In genomic region chr14:22303589-22304195, GRCh38 we compare ENCODE assay signal across 9 cellular contexts.
DNase-seq lines count a peak whose midpoint lies in the region; ATAC-seq, FAIRE-seq and TF ChIP-seq lines count a peak whose summit lies in the region.
"Had no signal": no experiment of that assay in that cellular context is flagged by ENCODE, and none has a peak within 500 bp of the region (broad histone marks: within the 10 kb centered on the region; RNA-seq: fewer than 3 reads in every experiment).

No MANE protein-coding gene starts in this region.

- H3K4me3 ChIP-seq in fibroblast of lung (replicated peaks in 1 of 4; ENCODE audit: control extremely low read depth in 1 of 4, insufficient read depth in 1 of 4, low read depth in 3 of 4, low read length in 4 of 4) (no peak overlapping the region), uterus (no peak overlapping the region)

- intact Hi-C loops in natural killer cell (cut with micrococcal nuclease): no loop called here
- intact Hi-C loops in uterus (cut with DNase I; ENCODE audit: low total_unique reads): no loop called here

- no peaks in the 10 kb centered on the region for H3K36me3 Mint-ChIP-seq in natural killer cell
- H3K36me3 Mint-ChIP-seq in natural killer cell treated with Interleukin-12 subunit alpha and Interleukin-12 subunit beta and Interleukin-15 and Interleukin-18, amount 100 ng/mL, for 72 hours: no peaks in the 10 kb centered on the region

- no peak for DNase-seq in natural killer cell
- DNase-seq in natural killer cell treated with Interleukin-12 subunit alpha and Interleukin-12 subunit beta and Interleukin-15 and Interleukin-18, amount 100 ng/mL, for 72 hours (ENCODE audit: low spot score): no peak
- DNase-seq in RCC 7860 (ENCODE audit: low spot score): no peak
- peak; percentile 14 to 30 for DNase-seq in fibroblast of lung (ENCODE audit: low read depth in 2 of 2)
- no peak for DNase-seq in uterus
- DNase-seq: stimulated activated CD4-positive, alpha-beta T cell treated with anti-CD3 and anti-CD28 coated beads, Interleukin-4, amount 100 ng/mL, for 4 hours had no signal

- H2AFZ ChIP-seq in fibroblast of lung (ENCODE audit: low read length): no peak overlapping the region

- peak; percentile 8 for FAIRE-seq in RCC 7860 (lab: Jason Lieb, UNC)

- no peaks in the 10 kb centered on the region for H3K27me3 ChIP-seq in fibroblast of lung (ENCODE audit: control insufficient read depth, insufficient read depth, low read length)
- H3K27me3 ChIP-seq in uterus: no peaks in the 10 kb centered on the region

- no peaks in the 10 kb centered on the region for H3K4me1 Mint-ChIP-seq in natural killer cell
- H3K4me1 Mint-ChIP-seq in natural killer cell treated with Interleukin-12 subunit alpha and Interleukin-12 subunit beta and Interleukin-15 and Interleukin-18, amount 100 ng/mL, for 72 hours (ENCODE audit: low read depth in 2 of 2): no peaks in the 10 kb centered on the region

- no peak for ATAC-seq in natural killer cell
- no peak for ATAC-seq in natural killer cell treated with Interleukin-12 subunit alpha and Interleukin-12 subunit beta and Interleukin-15 and Interleukin-18, amount 100 ng/mL, for 72 hours
- ATAC-seq in HG02623 (IDR thresholded peaks at IDR 0.05; ENCODE audit: unreplicated experiment): no peak
- no peak for ATAC-seq in HG03135 (IDR thresholded peaks at IDR 0.05; ENCODE audit: unreplicated experiment)
- ATAC-seq in HG03175 (IDR thresholded peaks at IDR 0.05; ENCODE audit: unreplicated experiment): no peak

- peaks cover 18 to 27% of the 10 kb centered on the region in 2 donors for H3K27me3 Mint-ChIP-seq in natural killer cell (ENCODE audit: low read depth in 2 of 2)
- peaks cover 16 to 18% of the 10 kb centered on the region in 2 donors for H3K27me3 Mint-ChIP-seq in natural killer cell treated with Interleukin-12 subunit alpha and Interleukin-12 subunit beta and Interleukin-15 and Interleukin-18, amount 100 ng/mL, for 72 hours

- H3K9ac ChIP-seq in fibroblast of lung (ENCODE audit: insufficient read depth, low read length): no peak overlapping the region

- H3K27ac Mint-ChIP-seq in natural killer cell: no peak overlapping the region
- H3K27ac Mint-ChIP-seq in natural killer cell treated with Interleukin-12 subunit alpha and Interleukin-12 subunit beta and Interleukin-15 and Interleukin-18, amount 100 ng/mL, for 72 hours: no peak overlapping the region

- no peak overlapping the region for H3K4me2 ChIP-seq in fibroblast of lung (ENCODE audit: extremely low read depth, insufficient read depth, low read length)

- H4K20me1 ChIP-seq in fibroblast of lung (ENCODE audit: control insufficient read depth, extremely low read depth, insufficient read depth, low read length): no peaks in the 10 kb centered on the region

- TF ChIP-seq POLR2A in uterus (IDR thresholded peaks at IDR 0.05): no peak

- TF ChIP-seq CTCF in natural killer cell (IDR thresholded peaks at IDR 0.05) (peak; percentile 80), fibroblast of lung (conservative IDR thresholded peaks at IDR 0.05 in 1 of 2, IDR thresholded peaks at IDR 0.05 in 1 of 2; ENCODE audit: low read depth in 1 of 2, low read length in 2 of 2) (peak; percentile 5 to 50), uterus (IDR thresholded peaks at IDR 0.05) (peak in 3 of 4 experiments; percentile 15 to 34 (median 23))

- H3K9me3 ChIP-seq in fibroblast of lung (ENCODE audit: control insufficient read depth, insufficient read depth, low read depth, low read length) (no peaks in the 10 kb centered on the region), uterus (no peaks in the 10 kb centered on the region)

- H3K4me1 ChIP-seq in fibroblast of lung (ENCODE audit: control insufficient read depth, extremely low read depth, insufficient read depth, low read length): no peaks in the 10 kb centered on the region
- no peaks in the 10 kb centered on the region for H3K4me1 ChIP-seq in uterus

- no peaks in the 10 kb centered on the region for H3K9me3 Mint-ChIP-seq in natural killer cell
- H3K9me3 Mint-ChIP-seq in natural killer cell treated with Interleukin-12 subunit alpha and Interleukin-12 subunit beta and Interleukin-15 and Interleukin-18, amount 100 ng/mL, for 72 hours: no peaks in the 10 kb centered on the region

- no peak overlapping the region for H3K4me3 Mint-ChIP-seq in natural killer cell
- H3K4me3 Mint-ChIP-seq in natural killer cell treated with Interleukin-12 subunit alpha and Interleukin-12 subunit beta and Interleukin-15 and Interleukin-18, amount 100 ng/mL, for 72 hours: no peak overlapping the region

- H3K27ac ChIP-seq in fibroblast of lung (ENCODE audit: insufficient read depth, low read length) (no peak overlapping the region), uterus (no peak overlapping the region)

- H3K36me3 ChIP-seq in fibroblast of lung (ENCODE audit: control insufficient read depth, insufficient read depth, low read length) (no peaks in the 10 kb centered on the region), uterus (no peaks in the 10 kb centered on the region)

- no peaks in the 10 kb centered on the region for H3K79me2 ChIP-seq in fibroblast of lung (ENCODE audit: control insufficient read depth, insufficient read depth, low read length)

Comparison
In these comparisons a context has a peak if more than half of its experiments do, and no peak if none do; other contexts are left out.
1. DNase-seq: peak in fibroblast of lung (2 of 2); none in natural killer cell (single experiment), natural killer cell treated with Interleukin-12 subunit alpha and Interleukin-12 subunit beta and Interleukin-15 and Interleukin-18, amount 100 ng/mL, for 72 hours (single experiment), RCC 7860 (single experiment) and uterus (0 of 2).
2. CTCF ChIP-seq: peak in every context shown above with its lines; median percentile 80 in natural killer cell; 28 in fibroblast of lung; 23 in uterus.